Comparison of ENCODE assay signal across 10 cellular contexts in genomic region chr22:41844036-41844435, GRCh38. TPM values are rescaled to one million over a fixed set of nuclear protein-coding genes. Genes with fewer than 3 reads are reported as not detected.
DNase-seq lines count a peak whose midpoint lies in the region; ATAC-seq and TF ChIP-seq lines count a peak whose summit lies in the region.
"Had no signal": no experiment of that assay in that cellular context is flagged by ENCODE, and none has a peak within 500 bp of the region (broad histone marks: within the 10 kb centered on the region; RNA-seq: fewer than 3 reads in every experiment).

No MANE protein-coding gene starts in this region.

- CTCF ChIA-PET in WTC11 (lab: Charles Lee), result interaction anchor here (0.8 to 4.6 kb wide), 4 partner anchors 14 to 177 kb away, joined by 3 to 36 read pairs (median 5); no protein-coding TSS in a partner anchor

- TF ChIP-seq CTCF in WTC11 (IDR thresholded peaks at IDR 0.05), result no peak
- TF ChIP-seq CTCF in left lung (IDR thresholded peaks at IDR 0.05), result no peak

- no peaks in the 10 kb centered on the region for H3K27me3 ChIP-seq in left lung

- no peaks in the 10 kb centered on the region for H3K9me3 ChIP-seq in left lung

- H3K36me3 Mint-ChIP-seq in stimulated activated naive CD8-positive, alpha-beta T cell treated with anti-CD3 and anti-CD28 coated beads, Interleukin-15, Interleukin-2, amounts not matched to agents 100 ng/mL and 50 ng/mL, for 24 hours (ENCODE audit: low read depth), result peaks cover 41% of the 10 kb centered on the region
- peaks cover 19% of the 10 kb centered on the region for H3K36me3 Mint-ChIP-seq in WTC11

- POLR2A ChIA-PET in WTC11 (lab: Charles Lee), result interaction anchor here (1.9 kb wide), 1 partner anchor 11 kb away, joined by 9 read pairs; the partner anchor contains the start of gene SREBF2

- peaks cover 89% of the 10 kb centered on the region for H3K4me1 Mint-ChIP-seq in stimulated activated naive CD8-positive, alpha-beta T cell treated with anti-CD3 and anti-CD28 coated beads, Interleukin-15, Interleukin-2, amounts not matched to agents 100 ng/mL and 50 ng/mL, for 24 hours (ENCODE audit: low read depth)
- peaks cover 73% of the 10 kb centered on the region for H3K4me1 Mint-ChIP-seq in stimulated activated naive CD8-positive, alpha-beta T cell treated with anti-CD3 and anti-CD28 coated beads, Interleukin-15, amount 100 ng/mL, for 72 hours
- peaks cover 63% of the 10 kb centered on the region for H3K4me1 Mint-ChIP-seq in WTC11

- H3K4me3 Mint-ChIP-seq in stimulated activated naive CD8-positive, alpha-beta T cell treated with anti-CD3 and anti-CD28 coated beads, Interleukin-15, Interleukin-2, amounts not matched to agents 100 ng/mL and 50 ng/mL, for 24 hours, result no peak overlapping the region
- no peak overlapping the region for H3K4me3 Mint-ChIP-seq in stimulated activated naive CD8-positive, alpha-beta T cell treated with anti-CD3 and anti-CD28 coated beads, Interleukin-15, amount 100 ng/mL, for 72 hours
- peak overlapping the region; percentile 31 for H3K4me3 Mint-ChIP-seq in WTC11
- H3K4me3 Mint-ChIP-seq: dendritic cell treated with granulocyte-macrophage colony-stimulating factor and Interleukin-4, amounts not matched to agents 40 ng/mL and 50 ng/mL, for 4 days had no signal

- no peak overlapping the region for H3K4me3 ChIP-seq in left lung

- ATAC-seq in stimulated activated naive CD8-positive, alpha-beta T cell treated with anti-CD3 and anti-CD28 coated beads, Interleukin-15, amount 100 ng/mL, for 72 hours, result no peak
- ATAC-seq in WTC11, result no peak
- ATAC-seq in left lung, result no peak
- no peak for ATAC-seq in GM21423 (IDR thresholded peaks at IDR 0.05; ENCODE audit: unreplicated experiment)
- ATAC-seq in GM21381 (IDR thresholded peaks at IDR 0.05; ENCODE audit: unreplicated experiment), result no peak
- no peak for ATAC-seq in GM18907 (IDR thresholded peaks at IDR 0.05; ENCODE audit: unreplicated experiment)

- intact Hi-C loops in left lung (cut with DNase I), result no loop called here

- H3K27ac Mint-ChIP-seq in stimulated activated naive CD8-positive, alpha-beta T cell treated with anti-CD3 and anti-CD28 coated beads, Interleukin-15, Interleukin-2, amounts not matched to agents 100 ng/mL and 50 ng/mL, for 24 hours, result peak overlapping the region; percentile 53
- peak overlapping the region in 1 of 2 donors; percentile 27 for H3K27ac Mint-ChIP-seq in stimulated activated naive CD8-positive, alpha-beta T cell treated with anti-CD3 and anti-CD28 coated beads, Interleukin-15, amount 100 ng/mL, for 72 hours
- peak overlapping the region; percentile 64 for H3K27ac Mint-ChIP-seq in WTC11
- H3K27ac Mint-ChIP-seq: dendritic cell treated with granulocyte-macrophage colony-stimulating factor and Interleukin-4, amounts not matched to agents 40 ng/mL and 50 ng/mL, for 4 days had no signal

- no peaks in the 10 kb centered on the region for H3K27me3 Mint-ChIP-seq in stimulated activated naive CD8-positive, alpha-beta T cell treated with anti-CD3 and anti-CD28 coated beads, Interleukin-15, Interleukin-2, amounts not matched to agents 100 ng/mL and 50 ng/mL, for 24 hours
- H3K27me3 Mint-ChIP-seq in stimulated activated naive CD8-positive, alpha-beta T cell treated with anti-CD3 and anti-CD28 coated beads, Interleukin-15, amount 100 ng/mL, for 72 hours, result no peaks in the 10 kb centered on the region
- no peaks in the 10 kb centered on the region for H3K27me3 Mint-ChIP-seq in WTC11 (ENCODE audit: low read depth)
- H3K27me3 Mint-ChIP-seq: dendritic cell treated with granulocyte-macrophage colony-stimulating factor and Interleukin-4, amounts not matched to agents 40 ng/mL and 50 ng/mL, for 4 days had no signal

- DNase-seq in stimulated activated naive CD8-positive, alpha-beta T cell treated with anti-CD3 and anti-CD28 coated beads, Interleukin-15, amount 100 ng/mL, for 72 hours, result no peak
- DNase-seq in WTC11 (ENCODE audit: low spot score) (no peak), left lung (no peak)
- no peak for DNase-seq in activated CD8-positive, alpha-beta memory T cell treated with anti-CD3 and anti-CD28 coated beads for 24 hours
- DNase-seq: stimulated activated CD4-positive, alpha-beta T cell treated with anti-CD3 and anti-CD28 coated beads, Interleukin-1b, Interleukin-23, amount 100 ng/mL, for 48 hours had no signal

- H3K9me3 Mint-ChIP-seq in stimulated activated naive CD8-positive, alpha-beta T cell treated with anti-CD3 and anti-CD28 coated beads, Interleukin-15, Interleukin-2, amounts not matched to agents 100 ng/mL and 50 ng/mL, for 24 hours, result no peaks in the 10 kb centered on the region
- H3K9me3 Mint-ChIP-seq in stimulated activated naive CD8-positive, alpha-beta T cell treated with anti-CD3 and anti-CD28 coated beads, Interleukin-15, amount 100 ng/mL, for 72 hours, result no peaks in the 10 kb centered on the region
- H3K9me3 Mint-ChIP-seq in WTC11, result no peaks in the 10 kb centered on the region
- H3K9me3 Mint-ChIP-seq: dendritic cell treated with granulocyte-macrophage colony-stimulating factor and Interleukin-4, amounts not matched to agents 40 ng/mL and 50 ng/mL, for 4 days had no signal

- H3K4me1 ChIP-seq in left lung, result peaks cover 31 to 93% of the 10 kb centered on the region in 2 donors

- peak overlapping the region; percentile 15 to 61 for H3K27ac ChIP-seq in left lung

- H3K36me3 ChIP-seq in left lung, result peaks cover 0 to 6% of the 10 kb centered on the region in 2 donors

TF ChIP-seq in WTC11, 78 proteins besides CTCF, POLR2A, EP300 and RAD21:
- TF ChIP-seq IRF1 (CRISPR knock-in tag; IDR thresholded peaks at IDR 0.05), result no peak
- TF ChIP-seq RELA (CRISPR knock-in tag; IDR thresholded peaks at IDR 0.05; ENCODE audit: borderline replicate concordance), result no peak
- no peak for TF ChIP-seq MAX (CRISPR knock-in tag; IDR thresholded peaks at IDR 0.05)
- no peak for TF ChIP-seq ELF4 (CRISPR knock-in tag; IDR thresholded peaks at IDR 0.05; ENCODE audit: low read depth)
- no peak for TF ChIP-seq TCF7 (CRISPR knock-in tag; IDR thresholded peaks at IDR 0.05; ENCODE audit: low read depth)
- TF ChIP-seq ZNF317 (CRISPR knock-in tag; IDR thresholded peaks at IDR 0.05; ENCODE audit: borderline replicate concordance, low read depth), result no peak
- TF ChIP-seq KAT7 (CRISPR knock-in tag; IDR thresholded peaks at IDR 0.05; ENCODE audit: borderline replicate concordance), result no peak
- TF ChIP-seq FOXJ3 (CRISPR knock-in tag; IDR thresholded peaks at IDR 0.05; ENCODE audit: borderline replicate concordance), result no peak
- TF ChIP-seq, protein P1, sequence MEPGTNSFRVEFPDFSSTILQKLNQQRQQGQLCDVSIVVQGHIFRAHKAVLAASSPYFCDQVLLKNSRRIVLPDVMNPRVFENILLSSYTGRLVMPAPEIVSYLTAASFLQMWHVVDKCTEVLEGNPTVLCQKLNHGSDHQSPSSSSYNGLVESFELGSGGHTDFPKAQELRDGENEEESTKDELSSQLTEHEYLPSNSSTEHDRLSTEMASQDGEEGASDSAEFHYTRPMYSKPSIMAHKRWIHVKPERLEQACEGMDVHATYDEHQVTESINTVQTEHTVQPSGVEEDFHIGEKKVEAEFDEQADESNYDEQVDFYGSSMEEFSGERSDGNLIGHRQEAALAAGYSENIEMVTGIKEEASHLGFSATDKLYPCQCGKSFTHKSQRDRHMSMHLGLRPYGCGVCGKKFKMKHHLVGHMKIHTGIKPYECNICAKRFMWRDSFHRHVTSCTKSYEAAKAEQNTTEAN (CRISPR knock-in tag; IDR thresholded peaks at IDR 0.05), result no peak
- TF ChIP-seq ZNF281 (CRISPR knock-in tag; IDR thresholded peaks at IDR 0.05), result no peak

RNA-seq across cellular contexts. Expression of gene SREBF2, which starts 11.1 kb away (rescaled TPM):
- 151 to 173 TPM (median 171 TPM) in 3 replicates for total RNA-seq in WTC11 (2021)
- total RNA-seq in left lung, result 100 to 1,000 TPM; 130 to 162 TPM

RNA-seq across cellular contexts. Expression of gene CCDC134, which starts 43.6 kb away (rescaled TPM):
- total RNA-seq in WTC11 (2021) (19.0 to 21.3 TPM (median 19.2 TPM) in 3 replicates), left lung (10 to 100 TPM in 1 of 2 donors, 1 to 10 TPM in 1; 9.7 to 14.1 TPM)
